Comparison of ENCODE assay signal across 13 cellular contexts in the genomic region with DNA sequence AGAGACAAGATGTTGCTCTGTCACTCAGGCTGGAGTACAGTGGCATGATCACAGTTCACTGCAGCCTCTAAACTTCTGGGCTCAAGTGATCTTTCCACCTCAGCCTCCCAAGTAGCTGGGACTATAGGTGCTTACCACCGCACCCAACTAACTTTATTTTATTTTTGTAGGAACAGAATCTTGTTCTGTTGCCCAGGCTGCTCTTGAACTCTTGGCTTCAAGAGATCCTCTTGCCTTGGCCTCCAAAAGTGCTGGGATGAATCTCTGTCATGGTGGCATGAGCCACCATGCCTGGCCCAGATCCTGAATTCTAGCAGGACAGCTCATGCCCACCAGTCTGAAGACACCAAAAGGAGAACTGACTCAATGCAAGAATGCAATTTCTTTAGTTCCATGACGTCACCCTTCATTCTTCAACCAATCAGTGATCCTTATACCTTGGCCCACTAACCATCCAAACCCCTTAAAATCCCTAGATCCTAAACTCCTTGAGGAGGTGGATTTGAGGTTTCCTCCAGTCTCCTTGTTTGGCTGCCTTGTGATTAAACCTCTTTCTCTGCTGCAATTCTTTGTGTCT. TPM values are rescaled to one million over a fixed set of nuclear protein-coding genes. Genes with fewer than 3 reads are reported as not detected.
A peak's percentile ranks its signal among the peaks of the same experiment; 100 is the strongest.
DNase-seq lines count a peak whose midpoint lies in the region; ATAC-seq and TF ChIP-seq lines count a peak whose summit lies in the region.
"Had no signal": no experiment of that assay in that cellular context is flagged by ENCODE, and none has a peak within 500 bp of the region (broad histone marks: within the 10 kb centered on the region; RNA-seq: fewer than 3 reads in every experiment).

No MANE protein-coding gene starts in this region.

- no peaks in the 10 kb centered on the region for H3K36me3 Mint-ChIP-seq in memory B cell
- no peaks in the 10 kb centered on the region for H3K36me3 Mint-ChIP-seq in glutamatergic neuron (ENCODE audit: unreplicated experiment)

- no peak overlapping the region for H3K4me3 ChIP-seq in HEK293 (ENCODE audit: low read depth, low read length)
- H3K4me3 ChIP-seq: gastrocnemius medialis, suprapubic skin had no signal

- H3K4me1 ChIP-seq in HEK293 (ENCODE audit: control insufficient read depth, insufficient read depth, low read length), result 0 out of 2 replicates have a peak, but pooled peaks cover 1% of the 10 kb centered on the region

- POLR2A ChIA-PET in HEK293 (lab: Yijun Ruan, JAX), result no interaction called here

- CTCF ChIA-PET in HEK293 (lab: Yijun Ruan, JAX), result interaction anchor here (0.6 to 1.0 kb wide), 2 partner anchors 45 to 116 kb away, joined by 3 to 4 read pairs; no protein-coding TSS in a partner anchor

- ATAC-seq in GM18868 (IDR thresholded peaks at IDR 0.05; ENCODE audit: unreplicated experiment) (peak; percentile 30), HG03354 (IDR thresholded peaks at IDR 0.05; ENCODE audit: poor library complexity, severe bottlenecking, unreplicated experiment) (peak; percentile 38), memory B cell (ENCODE audit: low read depth) (no peak), Right ventricle myocardium superior (ENCODE audit: poor library complexity) (no peak), GM21360 (IDR thresholded peaks at IDR 0.05; ENCODE audit: unreplicated experiment) (no peak)
- ATAC-seq: activated CD8-positive, alpha-beta T cell treated with anti-CD3 and anti-CD28 coated beads, Interleukin-2, amount 10 ng/mL, durations not matched to agents 7 days and 5 days; gastrocnemius medialis had no signal

- H3K27me3 Mint-ChIP-seq in memory B cell (peaks cover 1% of the 10 kb centered on the region), glutamatergic neuron (ENCODE audit: unreplicated experiment) (no peaks in the 10 kb centered on the region)

- H3K36me3 ChIP-seq in HEK293 (ENCODE audit: control insufficient read depth in 2 of 2, insufficient read depth in 1 of 2, low read length in 2 of 2), result no peaks in the 10 kb centered on the region
- H3K36me3 ChIP-seq: gastrocnemius medialis, suprapubic skin had no signal

- H3K4me1 Mint-ChIP-seq in memory B cell (peaks cover 33% of the 10 kb centered on the region), glutamatergic neuron (ENCODE audit: low read depth, unreplicated experiment) (no peaks in the 10 kb centered on the region)

- no peak overlapping the region for H3K27ac ChIP-seq in HEK293 (ENCODE audit: extremely low read depth, low read depth, low read length)
- H3K27ac ChIP-seq: gastrocnemius medialis, suprapubic skin had no signal

- peak overlapping the region; percentile 80 for H3K27ac Mint-ChIP-seq in memory B cell
- H3K27ac Mint-ChIP-seq in glutamatergic neuron (ENCODE audit: unreplicated experiment), result no peak overlapping the region
- H3K27ac Mint-ChIP-seq: activated CD8-positive, alpha-beta T cell treated with anti-CD3 and anti-CD28 coated beads, Interleukin-2, amount 10 ng/mL, durations not matched to agents 7 days and 5 days had no signal

- H3K9me3 Mint-ChIP-seq in memory B cell (no peaks in the 10 kb centered on the region), glutamatergic neuron (ENCODE audit: unreplicated experiment) (no peaks in the 10 kb centered on the region)

- no peak for TF ChIP-seq CTCF in HEK293 (tag by site-specific recombination; IDR thresholded peaks at IDR 0.05)
- TF ChIP-seq CTCF in glutamatergic neuron (IDR thresholded peaks at IDR 0.05; ENCODE audit: partially characterized antibody, unreplicated experiment), result no peak

- H3K9me3 ChIP-seq in HEK293 (ENCODE audit: control insufficient read depth, insufficient read depth, low read depth, low read length), result no peaks in the 10 kb centered on the region
- H3K9me3 ChIP-seq: gastrocnemius medialis, suprapubic skin had no signal

- H3K4me3 Mint-ChIP-seq in memory B cell (peak overlapping the region; percentile 6), glutamatergic neuron (ENCODE audit: unreplicated experiment) (no peak overlapping the region)
- H3K4me3 Mint-ChIP-seq: activated CD8-positive, alpha-beta T cell treated with anti-CD3 and anti-CD28 coated beads, Interleukin-2, amount 10 ng/mL, durations not matched to agents 7 days and 5 days had no signal

- intact Hi-C loops in Right ventricle myocardium superior (cut with DNase I), result no loop called here

- DNase-seq in memory B cell (ENCODE audit: low spot score in 2 of 2) (no peak), Right ventricle myocardium superior (no peak), glutamatergic neuron (no peak)
- no peak for DNase-seq in activated CD8-positive, alpha-beta memory T cell treated with anti-CD3 and anti-CD28 coated beads, Interleukin-2, amount 50 U/mL, for 48 hours
- DNase-seq: activated CD8-positive, alpha-beta T cell treated with anti-CD3 and anti-CD28 coated beads, Interleukin-2, amount 10 ng/mL, durations not matched to agents 7 days and 5 days; gastrocnemius medialis; NCI-H69 had no signal

TF ChIP-seq in HEK293, 187 proteins besides CTCF, POLR2A, EP300 and RAD21:
- TF ChIP-seq, protein P1, sequence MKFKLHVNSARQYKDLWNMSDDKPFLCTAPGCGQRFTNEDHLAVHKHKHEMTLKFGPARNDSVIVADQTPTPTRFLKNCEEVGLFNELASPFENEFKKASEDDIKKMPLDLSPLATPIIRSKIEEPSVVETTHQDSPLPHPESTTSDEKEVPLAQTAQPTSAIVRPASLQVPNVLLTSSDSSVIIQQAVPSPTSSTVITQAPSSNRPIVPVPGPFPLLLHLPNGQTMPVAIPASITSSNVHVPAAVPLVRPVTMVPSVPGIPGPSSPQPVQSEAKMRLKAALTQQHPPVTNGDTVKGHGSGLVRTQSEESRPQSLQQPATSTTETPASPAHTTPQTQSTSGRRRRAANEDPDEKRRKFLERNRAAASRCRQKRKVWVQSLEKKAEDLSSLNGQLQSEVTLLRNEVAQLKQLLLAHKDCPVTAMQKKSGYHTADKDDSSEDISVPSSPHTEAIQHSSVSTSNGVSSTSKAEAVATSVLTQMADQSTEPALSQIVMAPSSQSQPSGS (tag by site-specific recombination; IDR thresholded peaks at IDR 0.05; ENCODE audit: low read depth), result peak; percentile 16; the same call in 1 of the 2 replicates
- TF ChIP-seq, protein P2, sequence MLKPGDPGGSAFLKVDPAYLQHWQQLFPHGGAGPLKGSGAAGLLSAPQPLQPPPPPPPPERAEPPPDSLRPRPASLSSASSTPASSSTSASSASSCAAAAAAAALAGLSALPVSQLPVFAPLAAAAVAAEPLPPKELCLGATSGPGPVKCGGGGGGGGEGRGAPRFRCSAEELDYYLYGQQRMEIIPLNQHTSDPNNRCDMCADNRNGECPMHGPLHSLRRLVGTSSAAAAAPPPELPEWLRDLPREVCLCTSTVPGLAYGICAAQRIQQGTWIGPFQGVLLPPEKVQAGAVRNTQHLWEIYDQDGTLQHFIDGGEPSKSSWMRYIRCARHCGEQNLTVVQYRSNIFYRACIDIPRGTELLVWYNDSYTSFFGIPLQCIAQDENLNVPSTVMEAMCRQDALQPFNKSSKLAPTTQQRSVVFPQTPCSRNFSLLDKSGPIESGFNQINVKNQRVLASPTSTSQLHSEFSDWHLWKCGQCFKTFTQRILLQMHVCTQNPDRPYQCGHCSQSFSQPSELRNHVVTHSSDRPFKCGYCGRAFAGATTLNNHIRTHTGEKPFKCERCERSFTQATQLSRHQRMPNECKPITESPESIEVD (tag by site-specific recombination; IDR thresholded peaks at IDR 0.05), result no peak

RNA-seq across cellular contexts. Expression of a gene that starts 25.6 kb away (rescaled TPM):
- 39.4 TPM for total RNA-seq in Right ventricle myocardium superior
- 66.3 TPM for total RNA-seq in glutamatergic neuron (ENCODE audit: unreplicated experiment)

RNA-seq across cellular contexts. Expression of a gene that starts 31.8 kb away (rescaled TPM):
- 41.2 TPM for total RNA-seq in Right ventricle myocardium superior
- total RNA-seq in glutamatergic neuron (ENCODE audit: unreplicated experiment), result 91.0 TPM

RNA-seq across cellular contexts. Expression of a gene that starts 46.8 kb away (rescaled TPM):
- total RNA-seq in Right ventricle myocardium superior, result 0.11 TPM
- total RNA-seq in glutamatergic neuron (ENCODE audit: unreplicated experiment), result 0.22 TPM
- total RNA-seq: posterior vena cava had no signal

Comparison
In these comparisons a context has a peak if more than half of its experiments do, and no peak if none do; other contexts are left out.
1. ATAC-seq: peak in GM18868 (single experiment) and HG03354 (single experiment); none in memory B cell (single experiment), Right ventricle myocardium superior (single experiment) and GM21360 (single experiment).